In the genomic region with DNA sequence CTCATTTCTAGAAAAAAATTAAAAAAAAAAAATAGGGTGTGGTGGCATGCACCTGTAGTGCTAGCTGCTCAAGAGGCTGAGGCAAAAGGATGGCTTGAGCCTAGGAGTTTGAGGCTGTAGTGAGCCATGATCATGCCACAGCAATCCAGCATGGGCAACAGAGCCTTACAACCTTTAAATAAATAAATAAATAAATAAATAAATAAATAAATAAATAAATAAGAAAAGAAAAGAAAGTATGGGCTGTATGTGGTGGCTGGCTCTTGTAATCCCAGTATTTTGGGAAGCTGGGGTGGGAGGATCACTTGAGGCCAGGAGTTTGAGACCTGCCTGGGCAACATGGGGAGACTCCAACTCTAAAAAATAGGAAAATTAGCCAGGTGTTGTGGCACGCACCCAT, we compare ENCODE assay signal across 28 cellular contexts.
"Had no signal": no experiment of that assay in that cellular context is flagged by ENCODE, and none has a peak within 500 bp of the region (broad histone marks: within the 10 kb centered on the region; RNA-seq: fewer than 3 reads in every experiment).

No MANE protein-coding gene starts in this region.

- H3K36me3 ChIP-seq: colonic mucosa, esophagus squamous epithelium, gastrocnemius medialis, heart right ventricle, left lung, lower lobe of right lung had no signal

- H3K4me3 Mint-ChIP-seq: dendritic cell treated with granulocyte-macrophage colony-stimulating factor and Interleukin-4, amounts not matched to agents 40 ng/mL and 50 ng/mL, for 4 days; effector memory CD8-positive, alpha-beta T cell; endodermal cell; mesothelial cell of epicardium; naive B cell had no signal

- H3K27me3 Mint-ChIP-seq: dendritic cell treated with granulocyte-macrophage colony-stimulating factor and Interleukin-4, amounts not matched to agents 40 ng/mL and 50 ng/mL, for 4 days; effector memory CD8-positive, alpha-beta T cell; naive B cell had no signal

- H3K9me3 ChIP-seq: colonic mucosa, esophagus squamous epithelium, gastrocnemius medialis, left lung, lower lobe of right lung, mucosa of descending colon had no signal

- H3K27ac Mint-ChIP-seq: dendritic cell treated with granulocyte-macrophage colony-stimulating factor and Interleukin-4, amounts not matched to agents 40 ng/mL and 50 ng/mL, for 4 days; effector memory CD8-positive, alpha-beta T cell; endodermal cell; mesothelial cell of epicardium; naive B cell had no signal

- H3K4me1 Mint-ChIP-seq: endodermal cell, naive B cell had no signal

- H3K4me3 ChIP-seq: colonic mucosa, esophagus squamous epithelium, gastrocnemius medialis, heart right ventricle, left lung, lower lobe of right lung, mucosa of descending colon had no signal

- FAIRE-seq: endometrium, islet of Langerhans, keratinocyte had no signal

- DNase-seq: colonic mucosa; cortex of kidney; effector CD8-positive, alpha-beta T cell; effector memory CD8-positive, alpha-beta T cell; endodermal cell; erythroblast; esophagus squamous epithelium; foreskin fibroblast; foreskin melanocyte; gastrocnemius medialis; glutamatergic neuron; head of caudate nucleus; heart right ventricle; hippocampal formation; left cardiac atrium; left lung; left ventricle myocardium superior; lower lobe of right lung; mesenchymal stem cell; mucosa of descending colon; naive B cell had no signal

- ATAC-seq: effector memory CD8-positive, alpha-beta T cell; esophagus mucosa; gastrocnemius medialis; heart right ventricle; left cardiac atrium; left lung; left ventricle myocardium superior; lower lobe of right lung; mucosa of descending colon had no signal

- H3K36me3 Mint-ChIP-seq: mesothelial cell of epicardium, naive B cell had no signal

- H3K27ac ChIP-seq: colonic mucosa, epithelial cell of prostate, esophagus squamous epithelium, gastrocnemius medialis, heart right ventricle, left lung, lower lobe of right lung had no signal

- H3K27me3 ChIP-seq: colonic mucosa, esophagus squamous epithelium, gastrocnemius medialis, heart right ventricle, left lung had no signal
